In the genomic region with DNA sequence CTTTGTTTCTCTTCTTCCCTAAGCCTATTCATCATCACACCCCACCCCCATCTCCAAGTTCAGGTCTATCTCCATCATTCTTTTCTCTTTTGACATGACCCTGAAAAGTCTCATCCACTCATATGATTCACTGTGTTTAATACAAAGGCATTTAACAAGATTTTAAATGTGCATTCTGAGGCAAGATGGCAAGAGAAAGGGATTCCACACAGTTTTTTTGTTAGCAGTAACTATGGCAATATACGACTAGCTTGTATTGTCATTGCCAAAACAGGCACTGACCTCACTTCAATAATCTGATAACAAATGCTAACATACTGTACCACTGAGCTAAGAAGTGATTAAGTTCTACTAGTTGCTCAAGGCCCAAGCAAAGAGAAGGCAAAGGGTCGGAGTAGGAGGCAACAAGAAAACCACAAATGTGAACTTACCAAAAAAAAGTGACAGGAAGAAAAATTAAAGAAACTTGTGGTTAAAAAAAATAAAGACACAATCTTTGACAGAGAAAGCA, we compare ENCODE assay signal across 1 cellular context.
TF ChIP-seq lines count a peak whose summit lies in the region.

No MANE protein-coding gene starts in this region.

TF ChIP-seq in SK-N-SH, 30 proteins besides CTCF, POLR2A, EP300 and RAD21 (continued from another document):
- TF ChIP-seq, protein P1, sequence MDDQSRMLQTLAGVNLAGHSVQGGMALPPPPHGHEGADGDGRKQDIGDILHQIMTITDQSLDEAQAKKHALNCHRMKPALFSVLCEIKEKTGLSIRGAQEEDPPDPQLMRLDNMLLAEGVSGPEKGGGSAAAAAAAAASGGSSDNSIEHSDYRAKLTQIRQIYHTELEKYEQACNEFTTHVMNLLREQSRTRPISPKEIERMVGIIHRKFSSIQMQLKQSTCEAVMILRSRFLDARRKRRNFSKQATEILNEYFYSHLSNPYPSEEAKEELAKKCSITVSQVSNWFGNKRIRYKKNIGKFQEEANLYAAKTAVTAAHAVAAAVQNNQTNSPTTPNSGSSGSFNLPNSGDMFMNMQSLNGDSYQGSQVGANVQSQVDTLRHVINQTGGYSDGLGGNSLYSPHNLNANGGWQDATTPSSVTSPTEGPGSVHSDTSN (IDR thresholded peaks at IDR 0.05) = peak; percentile 85
- no peak for TF ChIP-seq RCOR1 (IDR thresholded peaks at IDR 0.05; ENCODE audit: low read length)
- TF ChIP-seq FOXJ3 (CRISPR knock-in tag; IDR thresholded peaks at IDR 0.05) = no peak
- TF ChIP-seq USF1 (IDR thresholded peaks at IDR 0.05; ENCODE audit: borderline replicate concordance, low read depth) = no peak
- no peak for TF ChIP-seq SIN3A (IDR thresholded peaks at IDR 0.05; ENCODE audit: borderline replicate concordance, low read depth, low read length)
- TF ChIP-seq, protein P2, sequence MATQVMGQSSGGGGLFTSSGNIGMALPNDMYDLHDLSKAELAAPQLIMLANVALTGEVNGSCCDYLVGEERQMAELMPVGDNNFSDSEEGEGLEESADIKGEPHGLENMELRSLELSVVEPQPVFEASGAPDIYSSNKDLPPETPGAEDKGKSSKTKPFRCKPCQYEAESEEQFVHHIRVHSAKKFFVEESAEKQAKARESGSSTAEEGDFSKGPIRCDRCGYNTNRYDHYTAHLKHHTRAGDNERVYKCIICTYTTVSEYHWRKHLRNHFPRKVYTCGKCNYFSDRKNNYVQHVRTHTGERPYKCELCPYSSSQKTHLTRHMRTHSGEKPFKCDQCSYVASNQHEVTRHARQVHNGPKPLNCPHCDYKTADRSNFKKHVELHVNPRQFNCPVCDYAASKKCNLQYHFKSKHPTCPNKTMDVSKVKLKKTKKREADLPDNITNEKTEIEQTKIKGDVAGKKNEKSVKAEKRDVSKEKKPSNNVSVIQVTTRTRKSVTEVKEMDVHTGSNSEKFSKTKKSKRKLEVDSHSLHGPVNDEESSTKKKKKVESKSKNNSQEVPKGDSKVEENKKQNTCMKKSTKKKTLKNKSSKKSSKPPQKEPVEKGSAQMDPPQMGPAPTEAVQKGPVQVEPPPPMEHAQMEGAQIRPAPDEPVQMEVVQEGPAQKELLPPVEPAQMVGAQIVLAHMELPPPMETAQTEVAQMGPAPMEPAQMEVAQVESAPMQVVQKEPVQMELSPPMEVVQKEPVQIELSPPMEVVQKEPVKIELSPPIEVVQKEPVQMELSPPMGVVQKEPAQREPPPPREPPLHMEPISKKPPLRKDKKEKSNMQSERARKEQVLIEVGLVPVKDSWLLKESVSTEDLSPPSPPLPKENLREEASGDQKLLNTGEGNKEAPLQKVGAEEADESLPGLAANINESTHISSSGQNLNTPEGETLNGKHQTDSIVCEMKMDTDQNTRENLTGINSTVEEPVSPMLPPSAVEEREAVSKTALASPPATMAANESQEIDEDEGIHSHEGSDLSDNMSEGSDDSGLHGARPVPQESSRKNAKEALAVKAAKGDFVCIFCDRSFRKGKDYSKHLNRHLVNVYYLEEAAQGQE (IDR thresholded peaks at IDR 0.05; ENCODE audit: low read depth, low read length) = no peak
- TF ChIP-seq ELF1 (IDR thresholded peaks at IDR 0.05) = no peak
- no peak for TF ChIP-seq GATA2 (CRISPR knock-in tag; IDR thresholded peaks at IDR 0.05)
- peak; percentile 87 for TF ChIP-seq MEF2A (IDR thresholded peaks at IDR 0.05; ENCODE audit: borderline replicate concordance, low read depth)
- TF ChIP-seq SMC3 (IDR thresholded peaks at IDR 0.05; ENCODE audit: low read depth, low read length) = no peak
- TF ChIP-seq, protein P3, sequence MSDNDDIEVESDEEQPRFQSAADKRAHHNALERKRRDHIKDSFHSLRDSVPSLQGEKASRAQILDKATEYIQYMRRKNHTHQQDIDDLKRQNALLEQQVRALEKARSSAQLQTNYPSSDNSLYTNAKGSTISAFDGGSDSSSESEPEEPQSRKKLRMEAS (IDR thresholded peaks at IDR 0.05; ENCODE audit: low read depth) = peak; percentile 50; the same call in 1 of the 2 replicates
- peak; percentile 83; the same call in 1 of the 2 replicates for TF ChIP-seq TEAD4 (IDR thresholded peaks at IDR 0.05; ENCODE audit: borderline replicate concordance, insufficient read depth)
